ENCODE assay signal across 14 cellular contexts in genomic region chr2:197571622-197572271, GRCh38. TPM values are rescaled to one million over a fixed set of nuclear protein-coding genes. Genes with fewer than 3 reads are reported as not detected.
DNase-seq lines count a peak whose midpoint lies in the region; ATAC-seq, FAIRE-seq and TF ChIP-seq lines count a peak whose summit lies in the region.
"Had no signal": no experiment of that assay in that cellular context is flagged by ENCODE, and none has a peak within 500 bp of the region (broad histone marks: within the 10 kb centered on the region; RNA-seq: fewer than 3 reads in every experiment).

No MANE protein-coding gene starts in this region.

- no peak overlapping the region for H3K4me2 ChIP-seq in neural progenitor cell
- H3K4me2 ChIP-seq: SK-N-SH had no signal

- TF ChIP-seq POLR2A in H54 (IDR thresholded peaks at IDR 0.05; ENCODE audit: low read depth, low read length): no peak

- DNase-seq in ACHN (peak; percentile 75), H54 (ENCODE audit: insufficient read length, low spot score) (peak; percentile 13), brain microvascular endothelial cell (peak; percentile 15), glutamatergic neuron (peak; percentile 37), OCI-M2 (lab: John Stamatoyannopoulos, UW; ENCODE audit: unreplicated experiment) (no peak), left colon (no peak), neural progenitor cell (ENCODE audit: low spot score) (no peak)
- DNase-seq in activated CD8-positive, alpha-beta T cell treated with anti-CD3 and anti-CD28 coated beads for 36 hours: no peak
- DNase-seq: activated gamma-delta T cell treated with Interleukin-2 at 50 U/mL for 16 hours; CD4-positive, CD25-positive, alpha-beta regulatory T cell; NCI-H526 treated with DMSO at 0.1 percent for 48 hours; SK-N-SH had no signal

- H3K9me3 Mint-ChIP-seq in glutamatergic neuron (ENCODE audit: unreplicated experiment) (peaks cover 10% of the 10 kb centered on the region), neural progenitor cell (peaks cover 30% of the 10 kb centered on the region)
- peaks cover 19% of the 10 kb centered on the region for H3K9me3 Mint-ChIP-seq in activated CD8-positive, alpha-beta T cell treated with anti-CD3 and anti-CD28 coated beads for 36 hours

- H3K27me3 Mint-ChIP-seq in glutamatergic neuron (ENCODE audit: unreplicated experiment) (peaks cover 1% of the 10 kb centered on the region), neural progenitor cell (ENCODE audit: insufficient read depth, low read depth) (peaks cover 2% of the 10 kb centered on the region)
- no peaks in the 10 kb centered on the region for H3K27me3 Mint-ChIP-seq in activated CD8-positive, alpha-beta T cell treated with anti-CD3 and anti-CD28 coated beads for 36 hours
- H3K27me3 Mint-ChIP-seq: CD4-positive, CD25-positive, alpha-beta regulatory T cell had no signal

- no peaks in the 10 kb centered on the region for H3K4me1 ChIP-seq in neural progenitor cell

- H3K9me3 ChIP-seq in neural progenitor cell (ENCODE audit: low read depth): no peaks in the 10 kb centered on the region
- H3K9me3 ChIP-seq: SK-N-SH had no signal

- CTCF ChIA-PET in activated CD8-positive, alpha-beta T cell treated with anti-CD3 and anti-CD28 coated beads for 36 hours (lab: Charles Lee): no interaction called here

- H3K79me2 ChIP-seq in neural progenitor cell (ENCODE audit: low read depth): no peaks in the 10 kb centered on the region

- H3K4me1 Mint-ChIP-seq in glutamatergic neuron (ENCODE audit: low read depth, unreplicated experiment) (peaks cover 5% of the 10 kb centered on the region), neural progenitor cell (no peaks in the 10 kb centered on the region)
- H3K4me1 Mint-ChIP-seq in activated CD8-positive, alpha-beta T cell treated with anti-CD3 and anti-CD28 coated beads for 36 hours (ENCODE audit: low read depth): no peaks in the 10 kb centered on the region

- H2AFZ ChIP-seq in neural progenitor cell (replicated peaks): no peak overlapping the region

- no peak for TF ChIP-seq CTCF in brain microvascular endothelial cell (IDR thresholded peaks at IDR 0.05; ENCODE audit: low read depth, low read length, missing control alignments)
- TF ChIP-seq CTCF in glutamatergic neuron (IDR thresholded peaks at IDR 0.05; ENCODE audit: partially characterized antibody, unreplicated experiment): no peak
- TF ChIP-seq CTCF in activated CD8-positive, alpha-beta T cell treated with anti-CD3 and anti-CD28 coated beads for 36 hours (IDR thresholded peaks at IDR 0.05): no peak
- no peak for TF ChIP-seq CTCF in neural progenitor cell (IDR thresholded peaks at IDR 0.05)

- H3K9ac ChIP-seq in neural progenitor cell: no peak overlapping the region
- H3K9ac ChIP-seq: SK-N-SH had no signal

- H3K27ac Mint-ChIP-seq in glutamatergic neuron (ENCODE audit: unreplicated experiment): peak overlapping the region; percentile 67
- no peak overlapping the region for H3K27ac Mint-ChIP-seq in activated CD8-positive, alpha-beta T cell treated with anti-CD3 and anti-CD28 coated beads for 36 hours
- H3K27ac Mint-ChIP-seq in neural progenitor cell: no peak overlapping the region
- H3K27ac Mint-ChIP-seq: CD4-positive, CD25-positive, alpha-beta regulatory T cell had no signal

- H3K4me3 Mint-ChIP-seq in glutamatergic neuron (ENCODE audit: unreplicated experiment): no peak overlapping the region
- H3K4me3 Mint-ChIP-seq in activated CD8-positive, alpha-beta T cell treated with anti-CD3 and anti-CD28 coated beads for 36 hours: no peak overlapping the region
- H3K4me3 Mint-ChIP-seq in neural progenitor cell: no peak overlapping the region

- H3K27me3 ChIP-seq in brain microvascular endothelial cell (replicated peaks) (no peaks in the 10 kb centered on the region), neural progenitor cell (no peaks in the 10 kb centered on the region)
- H3K27me3 ChIP-seq: tibial nerve had no signal

- no peak overlapping the region for H3K27ac ChIP-seq in brain microvascular endothelial cell
- no peak overlapping the region for H3K27ac ChIP-seq in neural progenitor cell

- no peak for ATAC-seq in left colon
- ATAC-seq in activated CD8-positive, alpha-beta T cell treated with anti-CD3 and anti-CD28 coated beads for 36 hours: no peak

- intact Hi-C loops in left colon (cut with DNase I, micrococcal nuclease): no loop called here
- intact Hi-C loops in activated CD8-positive, alpha-beta T cell treated with anti-CD3 and anti-CD28 coated beads for 36 hours (cut with micrococcal nuclease): no loop called here

- H3F3A ChIP-seq in neural progenitor cell (ENCODE audit: low read depth): no peaks in the 10 kb centered on the region

- H3K4me3 ChIP-seq in brain microvascular endothelial cell (ENCODE audit: low read depth, low read length) (no peak overlapping the region), neural progenitor cell (no peak overlapping the region)
- H3K4me3 ChIP-seq: tibial nerve had no signal

- no peak for FAIRE-seq in H54 (lab: Jason Lieb, UNC)
- FAIRE-seq: colon had no signal

- H3K36me3 ChIP-seq in brain microvascular endothelial cell (replicated peaks): peaks cover 4% of the 10 kb centered on the region
- no peaks in the 10 kb centered on the region for H3K36me3 ChIP-seq in neural progenitor cell

- in situ Hi-C loops in ACHN (cut with HindIII; ENCODE audit: low pct_ligation_motif_present, low pct_unique_long_range_greater_than_20kb, low sequenced_read_pairs) (no loop called here), brain microvascular endothelial cell (cut with HindIII; ENCODE audit: low pct_ligation_motif_present, low sequenced_read_pairs) (no loop called here)

- no peaks in the 10 kb centered on the region for H4K20me1 ChIP-seq in neural progenitor cell (ENCODE audit: low read depth)

- POLR2A ChIA-PET in activated CD8-positive, alpha-beta T cell treated with anti-CD3 and anti-CD28 coated beads for 36 hours (lab: Charles Lee): no interaction called here

- H3K36me3 Mint-ChIP-seq in glutamatergic neuron (ENCODE audit: unreplicated experiment) (peaks cover 20% of the 10 kb centered on the region), neural progenitor cell (peaks cover 49% of the 10 kb centered on the region)
- H3K36me3 Mint-ChIP-seq in activated CD8-positive, alpha-beta T cell treated with anti-CD3 and anti-CD28 coated beads for 36 hours (ENCODE audit: low read depth): peaks cover 28% of the 10 kb centered on the region

RNA-seq across cellular contexts. Expression of gene MOB4, which starts 55.9 kb away (rescaled TPM):
- total RNA-seq in glutamatergic neuron (ENCODE audit: unreplicated experiment): 46.4 TPM
- 10 to 100 TPM; 25.8 to 26.1 TPM for total RNA-seq in left colon
- 10 to 100 TPM; 15.1 to 15.9 TPM for total RNA-seq in activated CD8-positive, alpha-beta T cell treated with anti-CD3 and anti-CD28 coated beads for 36 hours
- total RNA-seq in neural progenitor cell (ENCODE audit: low replicate concordance): 55.5 and 76.7 TPM in 2 replicates

Comparison
In these comparisons a context has a peak if more than half of its experiments do, and no peak if none do; other contexts are left out.
1. DNase-seq: peak in ACHN (single experiment), H54 (single experiment), brain microvascular endothelial cell (single experiment) and glutamatergic neuron (single experiment); none in OCI-M2 (single experiment), left colon (0 of 2), activated CD8-positive, alpha-beta T cell treated with anti-CD3 and anti-CD28 coated beads for 36 hours (single experiment) and neural progenitor cell (single experiment).